1 cellular context compared by ENCODE assay signal in genomic region chr14:103099081-103099732, GRCh38.
TF ChIP-seq lines count a peak whose summit lies in the region.

No MANE protein-coding gene starts in this region.

TF ChIP-seq in HepG2, 621 proteins besides CTCF, POLR2A, EP300 and RAD21 (continued from another document and continues in another):
- TF ChIP-seq ZNF687 (CRISPR knock-in tag; IDR thresholded peaks at IDR 0.05) (peak; percentile 68), ZNF816 (CRISPR knock-in tag; IDR thresholded peaks at IDR 0.05; ENCODE audit: borderline replicate concordance) (peak; percentile 48), ZFP37 (CRISPR knock-in tag; IDR thresholded peaks at IDR 0.05; ENCODE audit: borderline replicate concordance) (peak; percentile 70; the same call in 1 of the 2 replicates), RFXAP (CRISPR knock-in tag; IDR thresholded peaks at IDR 0.05; ENCODE audit: borderline replicate concordance) (peak; percentile 85), ZNF546 (CRISPR knock-in tag; conservative IDR thresholded peaks at IDR 0.05) (peak; percentile 46), FOXA3 (CRISPR knock-in tag; IDR thresholded peaks at IDR 0.05) (peak; percentile 77), TRIM22 (IDR thresholded peaks at IDR 0.05) (no peak), ZNF503 (CRISPR knock-in tag; IDR thresholded peaks at IDR 0.05) (peak; percentile 88), ZNF350 (CRISPR knock-in tag; IDR thresholded peaks at IDR 0.05; ENCODE audit: borderline replicate concordance, low read depth) (peak; percentile 95), ZBTB34 (CRISPR knock-in tag; IDR thresholded peaks at IDR 0.05) (peak; percentile 87), GZF1 (CRISPR knock-in tag; IDR thresholded peaks at IDR 0.05) (no peak), ZNF761 (CRISPR knock-in tag; conservative IDR thresholded peaks at IDR 0.05) (no peak), ZFP1 (CRISPR knock-in tag; IDR thresholded peaks at IDR 0.05) (peak; percentile 25; the same call in 1 of the 2 replicates), RNF2 (conservative IDR thresholded peaks at IDR 0.05; ENCODE audit: low read depth) (0 out of 2 replicates have a peak, but pooled peaks have one; percentile 44), NFE2L1 (CRISPR knock-in tag; IDR thresholded peaks at IDR 0.05; ENCODE audit: borderline replicate concordance) (no peak), ZBTB1 (CRISPR knock-in tag; IDR thresholded peaks at IDR 0.05; ENCODE audit: borderline replicate concordance) (no peak), FOXP1 (IDR thresholded peaks at IDR 0.05) (no peak), FOXP1 (CRISPR knock-in tag; IDR thresholded peaks at IDR 0.05) (peak; percentile 74), ARID3A (IDR thresholded peaks at IDR 0.05; ENCODE audit: low read depth, low read length) (0 out of 2 replicates have a peak, but pooled peaks have one; percentile 43), ZC3H4 (CRISPR knock-in tag; IDR thresholded peaks at IDR 0.05; ENCODE audit: borderline replicate concordance) (peak; percentile 26; the same call in 1 of the 2 replicates), HNF1A (IDR thresholded peaks at IDR 0.05; ENCODE audit: low read depth) (peak; percentile 88), HNF1A (CRISPR knock-in tag; IDR thresholded peaks at IDR 0.05; ENCODE audit: borderline replicate concordance) (peak; percentile 98), ZNF768 (CRISPR knock-in tag; IDR thresholded peaks at IDR 0.05) (0 out of 2 replicates have a peak, but pooled peaks have one; percentile 10), CBX5 (CRISPR knock-in tag; IDR thresholded peaks at IDR 0.05; ENCODE audit: borderline replicate concordance) (0 out of 2 replicates have a peak, but pooled peaks have one; percentile 69), ZNF275 (CRISPR knock-in tag; IDR thresholded peaks at IDR 0.05; ENCODE audit: borderline replicate concordance) (peak; percentile 42; the same call in 1 of the 2 replicates), NCOR1 (IDR thresholded peaks at IDR 0.05; ENCODE audit: borderline replicate concordance, low read length) (peak; percentile 84; the same call in 1 of the 2 replicates), ZNF672 (CRISPR knock-in tag; IDR thresholded peaks at IDR 0.05) (peak; percentile 73; the same call in 1 of the 2 replicates), ZBTB21 (CRISPR knock-in tag; IDR thresholded peaks at IDR 0.05) (no peak), ZNF713 (CRISPR knock-in tag; IDR thresholded peaks at IDR 0.05) (peak; percentile 96; the same call in 1 of the 2 replicates), ZNF513 (CRISPR knock-in tag; conservative IDR thresholded peaks at IDR 0.05) (no peak), POLR2AphosphoS5 (IDR thresholded peaks at IDR 0.05; ENCODE audit: low read depth, low read length) (peak; percentile 89), AHR (CRISPR knock-in tag; IDR thresholded peaks at IDR 0.05) (0 out of 2 replicates have a peak, but pooled peaks have one; percentile 74), JDP2 (CRISPR knock-in tag; IDR thresholded peaks at IDR 0.05; ENCODE audit: borderline replicate concordance) (peak; percentile 42; the same call in 1 of the 2 replicates), ZNF280B (CRISPR knock-in tag; IDR thresholded peaks at IDR 0.05; ENCODE audit: borderline replicate concordance) (no peak), HNF4A (CRISPR knock-in tag; IDR thresholded peaks at IDR 0.05) (peak; percentile 72), ZNF136 (CRISPR knock-in tag; IDR thresholded peaks at IDR 0.05; ENCODE audit: low read depth) (0 out of 2 replicates have a peak, but pooled peaks have one; percentile 62), ZNF670 (CRISPR knock-in tag; IDR thresholded peaks at IDR 0.05; ENCODE audit: borderline replicate concordance) (0 out of 2 replicates have a peak, but pooled peaks have one; percentile 29)
